Comparison of ENCODE assay signal across 21 cellular contexts in the genomic region with DNA sequence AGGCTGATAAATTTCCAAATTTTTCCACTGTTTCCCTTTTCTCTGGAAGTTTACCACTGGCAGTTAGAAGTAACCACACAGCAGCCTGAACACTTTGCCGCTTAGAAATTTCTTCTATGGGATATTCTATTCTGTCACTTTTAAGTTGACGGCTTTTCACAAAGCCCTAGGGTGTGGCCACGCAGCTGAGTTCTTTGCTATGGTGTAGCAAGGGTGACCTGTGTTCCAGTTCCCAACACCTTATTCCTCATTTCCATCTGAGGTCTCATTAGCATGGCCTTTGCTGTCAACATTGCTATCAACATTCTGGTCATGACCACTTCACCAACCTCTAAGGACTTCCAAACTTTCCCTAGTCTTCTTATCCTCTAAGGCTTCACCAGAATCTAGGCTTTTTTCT. TPM values are rescaled to one million over a fixed set of nuclear protein-coding genes. Genes with fewer than 3 reads are reported as not detected.
DNase-seq lines count a peak whose midpoint lies in the region; ATAC-seq and TF ChIP-seq lines count a peak whose summit lies in the region.
"Had no signal": no experiment of that assay in that cellular context is flagged by ENCODE, and none has a peak within 500 bp of the region (broad histone marks: within the 10 kb centered on the region; RNA-seq: fewer than 3 reads in every experiment).

No MANE protein-coding gene starts in this region.

- no peaks in the 10 kb centered on the region for H3K27me3 Mint-ChIP-seq in activated CD4-positive, alpha-beta T cell treated with anti-CD3 and anti-CD28 coated beads for 36 hours
- H3K27me3 Mint-ChIP-seq in neural progenitor cell (ENCODE audit: insufficient read depth, low read depth) = peaks cover 2% of the 10 kb centered on the region
- no peaks in the 10 kb centered on the region for H3K27me3 Mint-ChIP-seq in activated naive CD8-positive, alpha-beta T cell treated with anti-CD3 and anti-CD28 coated beads, Interleukin-2, amount 50 U/mL, for 24 hours
- H3K27me3 Mint-ChIP-seq: CD4-positive, alpha-beta T cell had no signal

- intact Hi-C loops in activated CD4-positive, alpha-beta T cell treated with anti-CD3 and anti-CD28 coated beads for 36 hours (cut with DNase I, micrococcal nuclease) = no loop called here
- intact Hi-C loops in mucosa of descending colon (cut with DNase I, micrococcal nuclease) (loop anchor here in 1 of 2 donors (10.0 kb wide), 1 partner anchor 549 kb away; no protein-coding TSS in a partner anchor), transverse colon (cut with DNase I; ENCODE audit: low total_unique reads) (no loop called here), spleen (cut with DNase I; ENCODE audit: low total_unique reads) (no loop called here)

- CTCF ChIA-PET in activated CD4-positive, alpha-beta T cell treated with anti-CD3 and anti-CD28 coated beads for 36 hours (lab: Charles Lee) = no interaction called here

- WGBS in transverse colon (ENCODE audit: low coverage in 1 of 2), 2 donors = 46 to 55% methylated on average over 2 to 3 of the region's 3 CpGs
- WGBS in spleen, 5 donors = 73 to 93% (median 83%) methylated on average over 3 of the region's 3 CpGs

- peak overlapping the region; percentile 53 for H3K27ac Mint-ChIP-seq in activated CD4-positive, alpha-beta T cell treated with anti-CD3 and anti-CD28 coated beads for 36 hours
- no peak overlapping the region for H3K27ac Mint-ChIP-seq in neural progenitor cell
- no peak overlapping the region for H3K27ac Mint-ChIP-seq in activated naive CD8-positive, alpha-beta T cell treated with anti-CD3 and anti-CD28 coated beads, Interleukin-2, amount 50 U/mL, for 24 hours
- H3K27ac Mint-ChIP-seq: B cell; CD4-positive, alpha-beta T cell; CD8-positive, alpha-beta T cell had no signal

- TF ChIP-seq EP300 in transverse colon (IDR thresholded peaks at IDR 0.05; ENCODE audit: low read depth) = no peak

- H3K36me3 ChIP-seq in mucosa of descending colon (ENCODE audit: low read depth) = no peaks in the 10 kb centered on the region
- no peaks in the 10 kb centered on the region for H3K36me3 ChIP-seq in neural progenitor cell
- no peaks in the 10 kb centered on the region for H3K36me3 ChIP-seq in transverse colon
- no peaks in the 10 kb centered on the region for H3K36me3 ChIP-seq in spleen
- H3K36me3 ChIP-seq: BLaER1 treated with 17β-estradiol and CSF1 and Interleukin-3, amounts not matched to agents 10 nM and 100 nM had no signal

- no peak for ATAC-seq in activated CD4-positive, alpha-beta T cell treated with anti-CD3 and anti-CD28 coated beads for 36 hours
- peak; percentile 74 for ATAC-seq in mucosa of descending colon
- no peak for ATAC-seq in activated naive CD8-positive, alpha-beta T cell treated with anti-CD3 and anti-CD28 coated beads, Interleukin-2, amount 50 U/mL, for 24 hours
- ATAC-seq: A549; CD8-positive, alpha-beta T cell had no signal

- H3K4me3 Mint-ChIP-seq in activated CD4-positive, alpha-beta T cell treated with anti-CD3 and anti-CD28 coated beads for 36 hours = no peak overlapping the region
- H3K4me3 Mint-ChIP-seq in neural progenitor cell = no peak overlapping the region
- H3K4me3 Mint-ChIP-seq in activated naive CD8-positive, alpha-beta T cell treated with anti-CD3 and anti-CD28 coated beads, Interleukin-2, amount 50 U/mL, for 24 hours = no peak overlapping the region
- H3K4me3 Mint-ChIP-seq: B cell; CD4-positive, alpha-beta T cell; CD8-positive, alpha-beta T cell had no signal

- no peak overlapping the region for H3K27ac ChIP-seq in neural progenitor cell
- peak overlapping the region; percentile 22 to 60 (median 45) for H3K27ac ChIP-seq in transverse colon
- H3K27ac ChIP-seq in spleen = no peak overlapping the region
- H3K27ac ChIP-seq: 22Rv1; A549; BLaER1 treated with 17β-estradiol and CSF1 and Interleukin-3, amounts not matched to agents 10 nM and 100 nM; C4-2B had no signal

- H3K9me3 ChIP-seq in mucosa of descending colon (no peaks in the 10 kb centered on the region), neural progenitor cell (ENCODE audit: low read depth) (no peaks in the 10 kb centered on the region), transverse colon (peaks cover 0 to 3% of the 10 kb centered on the region in 2 donors), spleen (peaks cover 0 to 18% (median 14%) of the 10 kb centered on the region in 8 donors)
- H3K9me3 ChIP-seq: A549 had no signal

- H2AFZ ChIP-seq in neural progenitor cell (replicated peaks) = peak overlapping the region; percentile 73

- DNase-seq in activated CD4-positive, alpha-beta T cell treated with anti-CD3 and anti-CD28 coated beads for 36 hours = no peak
- DNase-seq in activated CD4-positive, alpha-beta T cell treated with anti-CD3 and anti-CD28 coated beads for 48 hours = no peak
- DNase-seq in mucosa of descending colon (no peak), neural progenitor cell (ENCODE audit: low spot score) (no peak), transverse colon (no peak), GF-D8 (lab: John Stamatoyannopoulos, UW) (no peak), spleen (no peak)
- DNase-seq in activated naive CD8-positive, alpha-beta T cell treated with anti-CD3 and anti-CD28 coated beads, Interleukin-2, amount 50 U/mL, for 24 hours = no peak
- DNase-seq: AML-193; Caco-2; Calu3; CD4-positive, alpha-beta T cell; CD8-positive, alpha-beta T cell; DMS79 treated with DMSO at 0.1 percent for 48 hours; EL; GDM1 had no signal

- H3K4me1 ChIP-seq in mucosa of descending colon (ENCODE audit: low read depth) (peaks cover 17% of the 10 kb centered on the region), neural progenitor cell (peaks cover 17% of the 10 kb centered on the region), transverse colon (peaks cover 3 to 18% (median 12%) of the 10 kb centered on the region in 4 donors), spleen (no peaks in the 10 kb centered on the region)
- H3K4me1 ChIP-seq: A549, Caco-2 had no signal

- H3K4me3 ChIP-seq in mucosa of descending colon (no peak overlapping the region), neural progenitor cell (no peak overlapping the region), transverse colon (no peak overlapping the region), spleen (no peak overlapping the region)
- H3K4me3 ChIP-seq: A549; BLaER1 treated with 17β-estradiol and CSF1 and Interleukin-3, amounts not matched to agents 10 nM and 100 nM had no signal

- H3K79me2 ChIP-seq in neural progenitor cell (ENCODE audit: low read depth) = no peaks in the 10 kb centered on the region

- H3K4me2 ChIP-seq in neural progenitor cell = no peak overlapping the region
- H3K4me2 ChIP-seq: A549 had no signal

- H3K27me3 ChIP-seq in neural progenitor cell = no peaks in the 10 kb centered on the region
- no peaks in the 10 kb centered on the region for H3K27me3 ChIP-seq in transverse colon
- no peaks in the 10 kb centered on the region for H3K27me3 ChIP-seq in spleen (replicated peaks in 1 of 7)
- H3K27me3 ChIP-seq: BLaER1 treated with 17β-estradiol and CSF1 and Interleukin-3, amounts not matched to agents 10 nM and 100 nM had no signal

- peaks cover 2% of the 10 kb centered on the region for H3K36me3 Mint-ChIP-seq in activated CD4-positive, alpha-beta T cell treated with anti-CD3 and anti-CD28 coated beads for 36 hours (ENCODE audit: low read depth)
- no peaks in the 10 kb centered on the region for H3K36me3 Mint-ChIP-seq in neural progenitor cell
- H3K36me3 Mint-ChIP-seq in activated naive CD8-positive, alpha-beta T cell treated with anti-CD3 and anti-CD28 coated beads, Interleukin-2, amount 50 U/mL, for 24 hours (ENCODE audit: low read depth) = no peaks in the 10 kb centered on the region
- H3K36me3 Mint-ChIP-seq: CD8-positive, alpha-beta T cell had no signal

- TF ChIP-seq POLR2A in transverse colon (IDR thresholded peaks at IDR 0.05) = no peak
- TF ChIP-seq POLR2A in spleen (IDR thresholded peaks at IDR 0.05) = no peak

- peaks cover 7% of the 10 kb centered on the region for H3K9me3 Mint-ChIP-seq in activated CD4-positive, alpha-beta T cell treated with anti-CD3 and anti-CD28 coated beads for 36 hours (ENCODE audit: low read depth)
- H3K9me3 Mint-ChIP-seq in neural progenitor cell = peaks cover 3% of the 10 kb centered on the region
- H3K9me3 Mint-ChIP-seq in activated naive CD8-positive, alpha-beta T cell treated with anti-CD3 and anti-CD28 coated beads, Interleukin-2, amount 50 U/mL, for 24 hours = peaks cover 9% of the 10 kb centered on the region

- no peak for TF ChIP-seq CTCF in mucosa of descending colon (IDR thresholded peaks at IDR 0.05)
- no peak for TF ChIP-seq CTCF in neural progenitor cell (IDR thresholded peaks at IDR 0.05)
- no peak for TF ChIP-seq CTCF in transverse colon (IDR thresholded peaks at IDR 0.05)
- TF ChIP-seq CTCF in spleen (IDR thresholded peaks at IDR 0.05 in 8 of 11, conservative IDR thresholded peaks at IDR 0.05 in 3 of 11) = no peak

- H3K9ac ChIP-seq in neural progenitor cell = no peak overlapping the region
- H3K9ac ChIP-seq: BLaER1 treated with 17β-estradiol and CSF1 and Interleukin-3, amounts not matched to agents 10 nM and 100 nM had no signal

- in situ Hi-C loops in transverse colon (cut with MboI; ENCODE audit: low pct_ligation_motif_present in 1 of 4, low pct_unique_long_range_greater_than_20kb in 1 of 4, low sequenced_read_pairs in 3 of 4) = no loop called here

- H3K4me1 Mint-ChIP-seq in activated CD4-positive, alpha-beta T cell treated with anti-CD3 and anti-CD28 coated beads for 36 hours = peaks cover 43% of the 10 kb centered on the region
- peaks cover 4% of the 10 kb centered on the region for H3K4me1 Mint-ChIP-seq in neural progenitor cell
- H3K4me1 Mint-ChIP-seq in activated naive CD8-positive, alpha-beta T cell treated with anti-CD3 and anti-CD28 coated beads, Interleukin-2, amount 50 U/mL, for 24 hours = peaks cover 39% of the 10 kb centered on the region

- POLR2A ChIA-PET in activated CD4-positive, alpha-beta T cell treated with anti-CD3 and anti-CD28 coated beads for 36 hours (lab: Charles Lee) = no interaction called here

- no peaks in the 10 kb centered on the region for H4K20me1 ChIP-seq in neural progenitor cell (ENCODE audit: low read depth)
- H4K20me1 ChIP-seq: BLaER1 treated with 17β-estradiol and CSF1 and Interleukin-3, amounts not matched to agents 10 nM and 100 nM had no signal

- no peaks in the 10 kb centered on the region for H3F3A ChIP-seq in neural progenitor cell (ENCODE audit: low read depth)

RNA-seq across cellular contexts. Expression of gene NFKB1, which starts 45.4 kb away (rescaled TPM):
- total RNA-seq in activated CD4-positive, alpha-beta T cell treated with anti-CD3 and anti-CD28 coated beads for 36 hours = 100 to 1,000 TPM; 167 to 174 TPM
- total RNA-seq in mucosa of descending colon = 10 to 100 TPM; 50.8 to 57.4 (median 53.6) TPM
- 5.0 and 14.1 TPM in 2 replicates for total RNA-seq in neural progenitor cell (ENCODE audit: low replicate concordance)
- 10 to 100 TPM; 20.9 to 35.8 (median 25.2) TPM for total RNA-seq in transverse colon
- 10 to 100 TPM; 52.6 to 94.4 (median 60.1) TPM for total RNA-seq in spleen
- 10 to 100 TPM; 15.9 to 20.6 (median 16.0) TPM for polyA plus RNA-seq in spleen

Comparison
In these comparisons a context has a peak if more than half of its experiments do, and no peak if none do; other contexts are left out.
1. H3K27ac ChIP-seq: peak in transverse colon (4 of 4); none in neural progenitor cell (single experiment) and spleen (0 of 8).